32 cellular contexts compared by ENCODE assay signal in genomic region chr7:34011017-34011680, GRCh38.
DNase-seq lines count a peak whose midpoint lies in the region; ATAC-seq, FAIRE-seq and TF ChIP-seq lines count a peak whose summit lies in the region.
"Had no signal": no experiment of that assay in that cellular context is flagged by ENCODE, and none has a peak within 500 bp of the region (broad histone marks: within the 10 kb centered on the region; RNA-seq: fewer than 3 reads in every experiment).

No MANE protein-coding gene starts in this region.

- no peaks in the 10 kb centered on the region for H3K36me3 Mint-ChIP-seq in immature natural killer cell
- H3K36me3 Mint-ChIP-seq: CD4-positive, CD25-positive, alpha-beta regulatory T cell; stimulated activated memory B cell treated with anti-CD40 and anti-IgM and Interleukin-4, amounts not matched to agents 10 μg/mL and 1 μg/mL and 100 μg/mL, for 72 hours; type B pancreatic cell had no signal

- H3K27ac ChIP-seq in cardiac muscle cell (peak overlapping the region; percentile 66), heart right ventricle (no peak overlapping the region)
- H3K27ac ChIP-seq: coronary artery, epithelial cell of prostate, gastroesophageal sphincter, hepatocyte, ovary had no signal

- peaks cover 0 to 3% (median under 1%) of the 10 kb centered on the region in 6 donors for H3K9me3 Mint-ChIP-seq in immature natural killer cell
- H3K9me3 Mint-ChIP-seq: activated CD4-positive, alpha-beta memory T cell treated with anti-CD3 and anti-CD28 coated beads, Interleukin-2, amount 10 ng/mL, durations not matched to agents 7 days and 5 days; activated T-helper 2 cell treated with anti-CD3 and anti-CD28 coated beads, Interferon-gamma antibody, Interleukin-2, Interleukin-4, amounts not matched to agents 10 μg/mL and 5 μg/mL and 100 μg/mL, durations not matched to agents 14 hours and 24 hours and 36 hours; nephron; stimulated activated memory B cell treated with anti-CD40 and anti-IgM and Interleukin-4, amounts not matched to agents 10 μg/mL and 1 μg/mL and 100 μg/mL, for 72 hours; type B pancreatic cell had no signal

- H3K36me3 ChIP-seq in cardiac muscle cell (peaks cover 7% of the 10 kb centered on the region), heart right ventricle (no peaks in the 10 kb centered on the region), bronchial epithelial cell (ENCODE audit: control insufficient read depth, insufficient read depth, low read length) (no peaks in the 10 kb centered on the region)
- H3K36me3 ChIP-seq: gastroesophageal sphincter, ovary had no signal

- H3K4me1 ChIP-seq in cardiac muscle cell (ENCODE audit: low read depth), result peaks cover 15% of the 10 kb centered on the region
- peaks cover 0 to 4% (median 0%) of the 10 kb centered on the region in 9 donors for H3K4me1 ChIP-seq in heart right ventricle

- FAIRE-seq in bronchial epithelial cell (lab: Jason Lieb, UNC), result no peak
- FAIRE-seq: GM18507 had no signal

- WGBS in heart right ventricle, 2 donors, result 73 to 82% methylated on average over 3 of the region's 3 CpGs

- no peak for TF ChIP-seq CTCF in cardiac muscle cell (IDR thresholded peaks at IDR 0.05; ENCODE audit: low read depth, low read length)
- TF ChIP-seq CTCF in heart right ventricle (IDR thresholded peaks at IDR 0.05), result no peak
- no peak for TF ChIP-seq CTCF in bronchial epithelial cell (IDR thresholded peaks at IDR 0.05; ENCODE audit: insufficient read depth, low read length, severe bottlenecking)
- TF ChIP-seq CTCF in fibroblast of villous mesenchyme (IDR thresholded peaks at IDR 0.05; ENCODE audit: insufficient read depth, low read depth, low read length), result no peak

- H3K27ac Mint-ChIP-seq in immature natural killer cell, result no peak overlapping the region
- H3K27ac Mint-ChIP-seq: activated CD4-positive, alpha-beta memory T cell treated with anti-CD3 and anti-CD28 coated beads, Interleukin-2, amount 10 ng/mL, durations not matched to agents 7 days and 5 days; activated T-helper 2 cell treated with anti-CD3 and anti-CD28 coated beads, Interferon-gamma antibody, Interleukin-2, Interleukin-4, amounts not matched to agents 10 μg/mL and 5 μg/mL and 100 μg/mL, durations not matched to agents 14 hours and 24 hours and 36 hours; CD4-positive, CD25-positive, alpha-beta regulatory T cell; nephron; stimulated activated memory B cell treated with anti-CD40 and anti-IgM and Interleukin-4, amounts not matched to agents 10 μg/mL and 1 μg/mL and 100 μg/mL, for 72 hours; type B pancreatic cell had no signal

- no peak overlapping the region for H3K4me3 Mint-ChIP-seq in immature natural killer cell
- H3K4me3 Mint-ChIP-seq: activated CD4-positive, alpha-beta memory T cell treated with anti-CD3 and anti-CD28 coated beads, Interleukin-2, amount 10 ng/mL, durations not matched to agents 7 days and 5 days; CD4-positive, CD25-positive, alpha-beta regulatory T cell; nephron; stimulated activated memory B cell treated with anti-CD40 and anti-IgM and Interleukin-4, amounts not matched to agents 10 μg/mL and 1 μg/mL and 100 μg/mL, for 72 hours; type B pancreatic cell had no signal

- H3K4me3 ChIP-seq in cardiac muscle cell (no peak overlapping the region), heart right ventricle (no peak overlapping the region), bronchial epithelial cell (ENCODE audit: low read depth, low read length) (no peak overlapping the region), fibroblast of villous mesenchyme (ENCODE audit: low read depth, low read length) (no peak overlapping the region)
- H3K4me3 ChIP-seq: coronary artery, gastroesophageal sphincter, hepatocyte, lung, ovary had no signal

- no peaks in the 10 kb centered on the region for H3K27me3 ChIP-seq in cardiac muscle cell
- no peaks in the 10 kb centered on the region for H3K27me3 ChIP-seq in heart right ventricle
- H3K27me3 ChIP-seq in bronchial epithelial cell (ENCODE audit: control insufficient read depth, insufficient read depth, low read length), result no peaks in the 10 kb centered on the region
- H3K27me3 ChIP-seq: gastroesophageal sphincter, hepatocyte, ovary had no signal

- H3K27me3 Mint-ChIP-seq in immature natural killer cell (ENCODE audit: low read depth in 3 of 3), result peaks cover 0 to 4% (median 0%) of the 10 kb centered on the region in 3 donors
- H3K27me3 Mint-ChIP-seq: activated CD4-positive, alpha-beta memory T cell treated with anti-CD3 and anti-CD28 coated beads, Interleukin-2, amount 10 ng/mL, durations not matched to agents 7 days and 5 days; CD4-positive, CD25-positive, alpha-beta regulatory T cell; stimulated activated memory B cell treated with anti-CD40 and anti-IgM and Interleukin-4, amounts not matched to agents 10 μg/mL and 1 μg/mL and 100 μg/mL, for 72 hours; type B pancreatic cell had no signal

- ATAC-seq in heart right ventricle (no peak), GM18867 (IDR thresholded peaks at IDR 0.05; ENCODE audit: unreplicated experiment) (no peak), HG02571 (IDR thresholded peaks at IDR 0.05; ENCODE audit: unreplicated experiment) (no peak)
- ATAC-seq: activated CD4-positive, CD25-positive, alpha-beta regulatory T cell treated with anti-CD3 and anti-CD28 coated beads, Interleukin-2, amount 50 U/mL, for 24 hours; gastroesophageal sphincter; HCT116; Right ventricle myocardium inferior; stimulated activated memory B cell treated with anti-CD40 and anti-IgM and Interleukin-4, amounts not matched to agents 10 μg/mL and 1 μg/mL and 100 μg/mL, for 72 hours had no signal

- no peaks in the 10 kb centered on the region for H3K9me3 ChIP-seq in cardiac muscle cell (ENCODE audit: low read depth)
- H3K9me3 ChIP-seq in heart right ventricle, result no peaks in the 10 kb centered on the region
- H3K9me3 ChIP-seq: gastroesophageal sphincter, ovary had no signal

- peak in 1 of 2 donors; percentile 47 for DNase-seq in cardiac muscle cell (ENCODE audit: low read depth in 1 of 2, low spot score in 1 of 2)
- no peak for DNase-seq in heart right ventricle
- peak; percentile 33 for DNase-seq in bronchial epithelial cell (ENCODE audit: low read depth)
- peak; percentile 52 for DNase-seq in fibroblast of villous mesenchyme (ENCODE audit: low read depth)
- DNase-seq in NCI-H187 (lab: John Stamatoyannopoulos, UW), result no peak
- DNase-seq in immature natural killer cell, result no peak
- DNase-seq: activated CD4-positive, alpha-beta memory T cell treated with anti-CD3 and anti-CD28 coated beads, Interleukin-2, amount 10 ng/mL, durations not matched to agents 7 days and 5 days; activated CD8-positive, alpha-beta memory T cell treated with anti-CD3 and anti-CD28 coated beads, Interleukin-2, amount 50 U/mL, for 48 hours; activated naive CD4-positive, alpha-beta T cell treated with anti-CD3 and anti-CD28 coated beads, Interleukin-2, amount 50 U/mL, for 16 hours; AML-193; CD4-positive, CD25-positive, alpha-beta regulatory T cell; effector CD8-positive, alpha-beta T cell; Kasumi-1; NCI-H1436; NCI-H2081 treated with DMSO at 0.1 percent for 48 hours; NCI-H2227 treated with DMSO at 0.1 percent for 48 hours; ovary had no signal

- H3K4me1 Mint-ChIP-seq in immature natural killer cell, result no peaks in the 10 kb centered on the region
- H3K4me1 Mint-ChIP-seq: activated CD4-positive, alpha-beta memory T cell treated with anti-CD3 and anti-CD28 coated beads, Interleukin-2, amount 10 ng/mL, durations not matched to agents 7 days and 5 days; CD4-positive, CD25-positive, alpha-beta regulatory T cell; nephron; stimulated activated memory B cell treated with anti-CD40 and anti-IgM and Interleukin-4, amounts not matched to agents 10 μg/mL and 1 μg/mL and 100 μg/mL, for 72 hours had no signal

- intact Hi-C loops in heart right ventricle (cut with DNase I), result no loop called here

Comparison
In these comparisons a context has a peak if more than half of its experiments do, and no peak if none do; other contexts are left out.
1. DNase-seq: peak in bronchial epithelial cell (single experiment) and fibroblast of villous mesenchyme (single experiment); none in heart right ventricle (0 of 2), NCI-H187 (0 of 2) and immature natural killer cell (0 of 3).